In the genomic region with DNA sequence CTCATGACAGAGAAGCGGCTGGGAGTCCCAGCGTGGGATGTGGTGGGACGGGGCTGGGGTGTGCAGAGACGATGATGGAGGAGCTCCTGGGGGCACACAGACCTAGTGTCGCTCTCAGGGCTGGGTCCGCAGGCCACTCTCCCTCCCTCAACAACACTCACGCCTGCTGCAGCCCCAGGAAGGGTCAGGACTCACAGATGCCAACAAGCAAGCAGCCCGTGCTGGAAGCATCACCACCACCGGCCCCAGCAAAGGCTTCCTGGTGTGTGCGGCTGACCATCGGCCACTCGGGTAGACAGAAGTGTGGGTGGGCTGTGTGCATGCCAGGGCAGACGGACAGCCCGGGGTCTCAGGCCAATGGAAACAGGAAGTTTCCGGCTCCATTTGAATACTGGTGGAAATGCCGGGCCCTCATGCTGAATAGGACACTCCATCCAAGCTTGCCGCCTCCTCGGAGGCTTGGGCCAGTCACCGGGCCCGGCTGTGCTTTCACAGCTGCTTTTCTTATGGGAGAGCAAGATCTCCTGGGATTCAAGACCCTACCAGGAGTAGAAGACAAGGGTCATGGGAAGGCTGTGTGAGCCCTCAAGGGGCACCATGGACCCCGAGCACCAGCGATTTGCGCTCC, we compare ENCODE assay signal across 23 cellular contexts.
A peak's percentile ranks its signal among the peaks of the same experiment; 100 is the strongest.
DNase-seq lines count a peak whose midpoint lies in the region; ATAC-seq and TF ChIP-seq lines count a peak whose summit lies in the region.
"Had no signal": no experiment of that assay in that cellular context is flagged by ENCODE, and none has a peak within 500 bp of the region (broad histone marks: within the 10 kb centered on the region; RNA-seq: fewer than 3 reads in every experiment).

No MANE protein-coding gene starts in this region.

- WGBS in right lobe of liver (ENCODE audit: insufficient coverage, low coverage, low lambda C conversion rate, missing lambda C conversion rate) = no CpG with 5 or more reads among the region's 23 CpGs
- WGBS in psoas muscle, 3 donors = 86 to 91% (median 88%) methylated on average over 23 of the region's 23 CpGs

- no peak for TF ChIP-seq POLR2A in right lobe of liver (IDR thresholded peaks at IDR 0.05)

- no peak overlapping the region for H3K27ac Mint-ChIP-seq in endothelial cell (ENCODE audit: unreplicated experiment)
- H3K27ac Mint-ChIP-seq: activated CD8-positive, alpha-beta T cell treated with anti-CD3 and anti-CD28 coated beads, Interleukin-2, amount 10 ng/mL, durations not matched to agents 7 days and 5 days; progenitor cell of endocrine pancreas; T-cell had no signal

- H3K27me3 ChIP-seq in BLaER1 treated with 17β-estradiol and CSF1 and Interleukin-3, amounts not matched to agents 10 nM and 100 nM = peaks cover 0 to 33% (median 0%) of the 10 kb centered on the region in 11 experiments; a peak in 9 of 22 replicates
- H3K27me3 ChIP-seq in right lobe of liver (no peaks in the 10 kb centered on the region), psoas muscle (ENCODE audit: insufficient read depth in 3 of 3, low read length in 2 of 3) (no peaks in the 10 kb centered on the region)
- H3K27me3 ChIP-seq: SJCRH30 had no signal

- peaks cover 27 to 97% (median 75%) of the 10 kb centered on the region in 10 experiments for H3K4me1 ChIP-seq in BLaER1 treated with 17β-estradiol and CSF1 and Interleukin-3, amounts not matched to agents 10 nM and 100 nM
- peaks cover 0 to 25% (median 7%) of the 10 kb centered on the region in 4 donors for H3K4me1 ChIP-seq in right lobe of liver
- H3K4me1 ChIP-seq in psoas muscle = peaks cover 6% of the 10 kb centered on the region

- peak overlapping the region in 6 of 11 experiments; percentile 12 to 89 (median 52); a peak in 8 of 22 replicates for H3K4me2 ChIP-seq in BLaER1 treated with 17β-estradiol and CSF1 and Interleukin-3, amounts not matched to agents 10 nM and 100 nM

- no peak overlapping the region for H3K4me3 ChIP-seq in BLaER1 treated with 17β-estradiol and CSF1 and Interleukin-3, amounts not matched to agents 10 nM and 100 nM
- H3K4me3 ChIP-seq in right lobe of liver = no peak overlapping the region
- no peak overlapping the region for H3K4me3 ChIP-seq in psoas muscle
- H3K4me3 ChIP-seq: GM12878, SJCRH30, skin epidermis had no signal

- no peaks in the 10 kb centered on the region for H3K9me3 ChIP-seq in BLaER1 treated with 17β-estradiol and CSF1 and Interleukin-3, amounts not matched to agents 10 nM and 100 nM (replicated peaks in 1 of 11)
- H3K9me3 ChIP-seq in right lobe of liver (no peaks in the 10 kb centered on the region), psoas muscle (no peaks in the 10 kb centered on the region)
- H3K9me3 ChIP-seq: SJCRH30 had no signal

- H3K36me3 Mint-ChIP-seq in endothelial cell (ENCODE audit: low read depth, unreplicated experiment) = peaks cover 7% of the 10 kb centered on the region

- H3K27me3 Mint-ChIP-seq in endothelial cell (ENCODE audit: unreplicated experiment) = peaks cover 10% of the 10 kb centered on the region
- H3K27me3 Mint-ChIP-seq: T-cell had no signal

- ATAC-seq in right lobe of liver = no peak
- no peak for ATAC-seq in psoas muscle
- ATAC-seq: activated CD8-positive, alpha-beta T cell treated with anti-CD3 and anti-CD28 coated beads, Interleukin-2, amount 10 ng/mL, durations not matched to agents 7 days and 5 days; GM12878; Panc1; T-cell had no signal

- no peaks in the 10 kb centered on the region for H3K9me3 Mint-ChIP-seq in endothelial cell (ENCODE audit: unreplicated experiment)
- H3K9me3 Mint-ChIP-seq: T-cell had no signal

- H3K27ac ChIP-seq in BLaER1 treated with 17β-estradiol and CSF1 and Interleukin-3, amounts not matched to agents 10 nM and 100 nM = no peak overlapping the region
- H3K27ac ChIP-seq in right lobe of liver (no peak overlapping the region), psoas muscle (no peak overlapping the region)
- H3K27ac ChIP-seq: C4-2B, SJCRH30, skin epidermis had no signal

- H3K36me3 ChIP-seq in BLaER1 treated with 17β-estradiol and CSF1 and Interleukin-3, amounts not matched to agents 10 nM and 100 nM = peaks cover 0 to 40% (median 6%) of the 10 kb centered on the region in 11 experiments; a peak in 8 of 22 replicates
- no peaks in the 10 kb centered on the region for H3K36me3 ChIP-seq in right lobe of liver
- H3K36me3 ChIP-seq in psoas muscle (ENCODE audit: insufficient read depth in 1 of 2, low read depth in 1 of 2) = no peaks in the 10 kb centered on the region
- H3K36me3 ChIP-seq: SJCRH30 had no signal

- no peak overlapping the region for H3K4me3 Mint-ChIP-seq in endothelial cell (ENCODE audit: unreplicated experiment)
- H3K4me3 Mint-ChIP-seq: activated CD8-positive, alpha-beta T cell treated with anti-CD3 and anti-CD28 coated beads, Interleukin-2, amount 10 ng/mL, durations not matched to agents 7 days and 5 days; T-cell had no signal

- TF ChIP-seq CTCF in right lobe of liver (IDR thresholded peaks at IDR 0.05) (no peak), psoas muscle (IDR thresholded peaks at IDR 0.05) (no peak), endothelial cell (IDR thresholded peaks at IDR 0.05; ENCODE audit: unreplicated experiment) (no peak)

- peak; percentile 54 for DNase-seq in dermis blood vessel endothelial cell
- peak in 2 of 3 donors; percentile 31 to 49 for DNase-seq in right lobe of liver
- DNase-seq in psoas muscle = peak; percentile 13 to 55
- no peak for DNase-seq in COLO829 (ENCODE audit: low spot score)
- DNase-seq in endothelial cell (ENCODE audit: low spot score) = no peak
- no peak for DNase-seq in amygdala (lab: John Stamatoyannopoulos, UW)
- DNase-seq: activated CD4-positive, CD25-positive, alpha-beta regulatory T cell treated with anti-CD3 and anti-CD28 coated beads, Interleukin-2, amount 50 U/mL, for 72 hours; activated CD8-positive, alpha-beta T cell treated with anti-CD3 and anti-CD28 coated beads, Interleukin-2, amount 10 ng/mL, durations not matched to agents 7 days and 5 days; activated T-cell treated with anti-CD3 and anti-CD28 coated beads for 4 hours; H7; NCI-H1694 treated with DMSO at 0.1 percent for 48 hours; NCI-H2171; NCI-H524 treated with DMSO at 0.1 percent for 48 hours; stimulated activated CD4-positive, alpha-beta T cell treated with anti-CD3 and anti-CD28 coated beads, Interleukin-1b, Interleukin-23, amount 100 ng/mL, for 48 hours; substantia nigra; T-cell had no signal

- H4K20me1 ChIP-seq in BLaER1 treated with 17β-estradiol and CSF1 and Interleukin-3, amounts not matched to agents 10 nM and 100 nM = peaks cover 99 to 100% (median 100%) of the 10 kb centered on the region in 11 experiments

- H3K4me1 Mint-ChIP-seq in endothelial cell (ENCODE audit: unreplicated experiment) = no peaks in the 10 kb centered on the region

- H3K9ac ChIP-seq in BLaER1 treated with 17β-estradiol and CSF1 and Interleukin-3, amounts not matched to agents 10 nM and 100 nM = no peak overlapping the region

- intact Hi-C loops in right lobe of liver (cut with DNase I) (no loop called here), psoas muscle (cut with DNase I) (no loop called here)

Comparison
In these comparisons a context has a peak if more than half of its experiments do, and no peak if none do; other contexts are left out.
1. DNase-seq: peak in dermis blood vessel endothelial cell (single experiment), right lobe of liver (2 of 3) and psoas muscle (2 of 2); none in COLO829 (single experiment), endothelial cell (single experiment) and amygdala (0 of 56).